Comparison of ENCODE assay signal across 8 cellular contexts in the genomic region with DNA sequence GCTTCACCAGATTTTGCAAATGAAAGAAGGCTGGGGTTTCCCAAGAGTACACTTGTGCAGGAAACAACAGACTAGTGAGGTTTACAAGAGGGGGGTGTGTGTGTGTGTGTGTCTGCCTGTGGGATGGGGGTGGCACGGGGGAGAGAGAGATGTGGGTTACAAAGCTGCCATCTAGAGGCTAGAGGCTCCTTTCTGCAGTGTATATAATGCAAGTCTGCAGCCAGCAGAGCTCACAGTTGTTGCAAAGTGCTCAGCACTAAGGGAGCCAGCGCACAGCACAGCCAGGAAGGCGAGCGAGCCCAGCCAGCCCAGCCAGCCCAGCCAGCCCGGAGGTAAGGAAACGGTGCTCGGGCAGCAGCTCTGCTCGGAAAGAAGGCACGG. TPM values are rescaled to one million over a fixed set of nuclear protein-coding genes. Genes with fewer than 3 reads are reported as not detected.
A peak's percentile ranks its signal among the peaks of the same experiment; 100 is the strongest.
DNase-seq lines count a peak whose midpoint lies in the region; ATAC-seq and FAIRE-seq lines count a peak whose summit lies in the region.

TSS of gene ACKR3 (plus strand) at position 233 of the 381 bp plus-strand sequence. CDS start 10,641 bp downstream, outside the sequence.

- DNase-seq in ACHN (peak; percentile 34), NCI-H510A treated with DMSO at 0.1 percent for 48 hours (lab: John Stamatoyannopoulos, UW) (peak; percentile 84)
- DNase-seq in activated CD8-positive, alpha-beta memory T cell treated with anti-CD3 and anti-CD28 coated beads for 4 hours (ENCODE audit: low read depth in 2 of 2), result peak; percentile 53 to 64
- peak; percentile 57 for DNase-seq in stimulated activated CD8-positive, alpha-beta memory T cell treated with anti-CD3 and anti-CD28 coated beads, Interleukin-4, amount 100 ng/mL, for 24 hours (ENCODE audit: low read depth)

- peak; percentile 70 for FAIRE-seq in endometrium (lab: Jason Lieb, UNC)

- no peaks in the 10 kb centered on the region for H3K27me3 ChIP-seq in mononuclear cell (ENCODE audit: insufficient read depth, low read length)

- H3K4me1 ChIP-seq in mononuclear cell (ENCODE audit: insufficient read depth, low read length), result peaks cover 32% of the 10 kb centered on the region

- no peaks in the 10 kb centered on the region for H3K9me3 ChIP-seq in mononuclear cell (ENCODE audit: low read depth, low read length)

- in situ Hi-C loops in ACHN (cut with HindIII; ENCODE audit: low pct_ligation_motif_present, low pct_unique_long_range_greater_than_20kb, low sequenced_read_pairs), result no loop called here

- ATAC-seq in GM18868 (IDR thresholded peaks at IDR 0.05; ENCODE audit: unreplicated experiment) (peak; percentile 67), HG03095 (IDR thresholded peaks at IDR 0.05; ENCODE audit: unreplicated experiment) (peak; percentile 76)

- peak within 1 kb of the TSS; percentile 31 for H3K4me3 ChIP-seq in mononuclear cell (ENCODE audit: low read length)

RNA-seq across cellular contexts. Expression of gene ACKR3, which starts in this region (rescaled TPM):
- 2.7 TPM for total RNA-seq in mononuclear cell

Comparison
In these comparisons a context has a peak if more than half of its experiments do, and no peak if none do; other contexts are left out.
1. Peak in every context shown above with its lines: DNase-seq, ATAC-seq and H3K4me3 ChIP-seq.
2. DNase-seq: peak in every context shown above with its lines; median percentile 84 in NCI-H510A treated with DMSO at 0.1 percent for 48 hours; 58 in activated CD8-positive, alpha-beta memory T cell treated with anti-CD3 and anti-CD28 coated beads for 4 hours; 57 in stimulated activated CD8-positive, alpha-beta memory T cell treated with anti-CD3 and anti-CD28 coated beads, Interleukin-4, amount 100 ng/mL, for 24 hours; 34 in ACHN.